ENCODE assay signal across 1 cellular context in the genomic region with DNA sequence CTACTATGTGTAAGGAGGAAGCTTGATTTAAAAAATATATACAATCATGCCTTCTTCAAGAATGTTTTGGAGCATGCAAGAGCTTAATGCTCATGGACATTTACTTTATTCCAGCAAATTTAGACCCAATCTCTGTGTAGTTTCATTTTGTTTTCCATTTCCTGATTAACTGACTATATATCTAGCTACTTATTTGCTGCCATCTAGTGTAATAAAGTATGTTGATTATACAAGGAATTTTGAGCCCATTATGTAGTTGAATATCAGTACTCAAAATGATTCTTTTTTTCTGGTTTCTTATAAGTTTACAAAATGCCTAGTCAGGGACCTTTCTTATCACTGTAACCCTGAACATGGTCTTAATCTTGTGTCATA.
TF ChIP-seq lines count a peak whose summit lies in the region.

No MANE protein-coding gene starts in this region.

TF ChIP-seq in HCT116, 20 proteins besides CTCF, POLR2A, EP300 and RAD21 (continued from another document):
- TF ChIP-seq, protein P1, sequence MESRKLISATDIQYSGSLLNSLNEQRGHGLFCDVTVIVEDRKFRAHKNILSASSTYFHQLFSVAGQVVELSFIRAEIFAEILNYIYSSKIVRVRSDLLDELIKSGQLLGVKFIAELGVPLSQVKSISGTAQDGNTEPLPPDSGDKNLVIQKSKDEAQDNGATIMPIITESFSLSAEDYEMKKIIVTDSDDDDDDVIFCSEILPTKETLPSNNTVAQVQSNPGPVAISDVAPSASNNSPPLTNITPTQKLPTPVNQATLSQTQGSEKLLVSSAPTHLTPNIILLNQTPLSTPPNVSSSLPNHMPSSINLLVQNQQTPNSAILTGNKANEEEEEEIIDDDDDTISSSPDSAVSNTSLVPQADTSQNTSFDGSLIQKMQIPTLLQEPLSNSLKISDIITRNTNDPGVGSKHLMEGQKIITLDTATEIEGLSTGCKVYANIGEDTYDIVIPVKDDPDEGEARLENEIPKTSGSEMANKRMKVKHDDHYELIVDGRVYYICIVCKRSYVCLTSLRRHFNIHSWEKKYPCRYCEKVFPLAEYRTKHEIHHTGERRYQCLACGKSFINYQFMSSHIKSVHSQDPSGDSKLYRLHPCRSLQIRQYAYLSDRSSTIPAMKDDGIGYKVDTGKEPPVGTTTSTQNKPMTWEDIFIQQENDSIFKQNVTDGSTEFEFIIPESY (IDR thresholded peaks at IDR 0.05; ENCODE audit: extremely low read depth, insufficient replicate concordance, low read length) = no peak
- TF ChIP-seq FOSL1 (IDR thresholded peaks at IDR 0.05; ENCODE audit: low read depth) (no peak), TCF7L2 (IDR thresholded peaks at IDR 0.05; ENCODE audit: borderline replicate concordance, extremely low read depth, insufficient read depth, insufficient read length) (no peak), ZFX (IDR thresholded peaks at IDR 0.05) (no peak)
- TF ChIP-seq, protein P2, sequence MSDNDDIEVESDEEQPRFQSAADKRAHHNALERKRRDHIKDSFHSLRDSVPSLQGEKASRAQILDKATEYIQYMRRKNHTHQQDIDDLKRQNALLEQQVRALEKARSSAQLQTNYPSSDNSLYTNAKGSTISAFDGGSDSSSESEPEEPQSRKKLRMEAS (IDR thresholded peaks at IDR 0.05) = no peak
